ENCODE assay signal across 12 cellular contexts in the genomic region with DNA sequence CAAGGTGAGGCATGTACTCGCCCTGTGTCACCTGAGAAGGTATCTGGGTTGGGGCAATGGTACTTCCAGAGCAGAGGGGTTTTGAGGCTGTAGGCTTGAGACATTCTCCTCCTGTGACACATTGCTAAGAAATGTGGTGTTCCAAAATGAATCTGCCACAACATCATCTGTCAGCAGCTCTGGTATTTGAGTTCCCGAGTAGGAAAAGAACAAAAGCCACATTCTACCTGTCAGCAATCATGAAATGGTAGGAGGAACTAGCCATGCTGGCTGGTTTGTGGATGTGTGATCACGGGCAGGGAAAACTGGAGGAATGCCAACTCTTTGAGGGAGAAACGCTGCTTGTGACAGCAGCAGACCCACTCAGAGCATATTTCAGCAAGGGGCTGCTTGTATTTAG.
DNase-seq lines count a peak whose midpoint lies in the region; ATAC-seq and TF ChIP-seq lines count a peak whose summit lies in the region.
"Had no signal": no experiment of that assay in that cellular context is flagged by ENCODE, and none has a peak within 500 bp of the region (broad histone marks: within the 10 kb centered on the region; RNA-seq: fewer than 3 reads in every experiment).

No MANE protein-coding gene starts in this region.

- POLR2A ChIA-PET in MCF 10A (lab: Yijun Ruan, JAX) (interaction anchor here (1.3 to 2.9 kb wide), 9 partner anchors 12 to 726 kb away, joined by 3 to 14 read pairs (median 4); no protein-coding TSS in a partner anchor), GM10248 (lab: Yijun Ruan, JAX) (no interaction called here)

- H3K4me1 ChIP-seq in breast epithelium (no peaks in the 10 kb centered on the region), SJCRH30 (peaks cover 8% of the 10 kb centered on the region), tibial artery (peaks cover 0 to 58% (median 34%) of the 10 kb centered on the region in 4 donors)

- H3K36me3 ChIP-seq in breast epithelium (no peaks in the 10 kb centered on the region), SJCRH30 (no peaks in the 10 kb centered on the region), tibial artery (no peaks in the 10 kb centered on the region)
- H3K36me3 ChIP-seq: BE2C had no signal

- no peaks in the 10 kb centered on the region for H3K36me3 Mint-ChIP-seq in MCF 10A (ENCODE audit: insufficient read depth, unreplicated experiment)

- H3K4me3 ChIP-seq in breast epithelium: no peak overlapping the region
- no peak overlapping the region for H3K4me3 ChIP-seq in SJCRH30
- H3K4me3 ChIP-seq in fibroblast of villous mesenchyme (ENCODE audit: low read depth, low read length): no peak overlapping the region
- no peak overlapping the region for H3K4me3 ChIP-seq in tibial artery
- H3K4me3 ChIP-seq: lung had no signal

- peaks cover 15% of the 10 kb centered on the region for H3K4me1 Mint-ChIP-seq in MCF 10A (ENCODE audit: insufficient read depth, unreplicated experiment)

- TF ChIP-seq POLR2A in breast epithelium (IDR thresholded peaks at IDR 0.05): no peak

- H3K27me3 ChIP-seq in breast epithelium: no peaks in the 10 kb centered on the region
- H3K27me3 ChIP-seq in SJCRH30: no peaks in the 10 kb centered on the region
- no peaks in the 10 kb centered on the region for H3K27me3 ChIP-seq in tibial artery
- H3K27me3 ChIP-seq: BE2C had no signal

- no peak for ATAC-seq in GM19397 (IDR thresholded peaks at IDR 0.05; ENCODE audit: unreplicated experiment)

- CTCF ChIA-PET in MCF 10A (lab: Yijun Ruan, JAX) (interaction anchor here (0.6 to 1.5 kb wide), 4 partner anchors 299 to 714 kb away, joined by 3 to 5 read pairs (median 4); no protein-coding TSS in a partner anchor), GM10248 (lab: Yijun Ruan, JAX) (interaction anchor here (1.1 to 4.4 kb wide), 5 partner anchors 9 to 725 kb away, joined by 3 to 28 read pairs (median 13); no protein-coding TSS in a partner anchor)

- TF ChIP-seq CTCF in MCF 10A (IDR thresholded peaks at IDR 0.05; ENCODE audit: unreplicated experiment) (no peak), breast epithelium (IDR thresholded peaks at IDR 0.05) (no peak), fibroblast of villous mesenchyme (IDR thresholded peaks at IDR 0.05; ENCODE audit: insufficient read depth, low read depth, low read length) (no peak), tibial artery (IDR thresholded peaks at IDR 0.05) (no peak), GM10248 (IDR thresholded peaks at IDR 0.05; ENCODE audit: control extremely low read depth, extremely low read depth, low read depth, missing control alignments) (no peak)

- intact Hi-C loops in MCF 10A (cut with micrococcal nuclease) (loop anchor here (1.0 kb wide), 3 partner anchors 298 to 725 kb away; no protein-coding TSS in a partner anchor), breast epithelium (cut with DNase I; ENCODE audit: low total_unique reads) (no loop called here), tibial artery (cut with DNase I; ENCODE audit: low total_unique reads) (no loop called here)

- no peak overlapping the region for H3K4me3 Mint-ChIP-seq in MCF 10A (ENCODE audit: unreplicated experiment)

- no peak overlapping the region for H3K27ac ChIP-seq in breast epithelium
- H3K27ac ChIP-seq in SJCRH30: no peak overlapping the region
- H3K27ac ChIP-seq in tibial artery: peak overlapping the region; percentile 36

- peak overlapping the region; percentile 83 for H3K27ac Mint-ChIP-seq in MCF 10A (ENCODE audit: low read depth, unreplicated experiment)

- no peaks in the 10 kb centered on the region for H3K27me3 Mint-ChIP-seq in MCF 10A (ENCODE audit: insufficient read depth, unreplicated experiment)

- no TSS peak for BruUV-seq in MCF 10A (replicated peaks; lab: Mats Ljungman, UMichigan)

- H3K9me3 ChIP-seq in breast epithelium: no peaks in the 10 kb centered on the region
- H3K9me3 ChIP-seq in SJCRH30 (replicated peaks): no peaks in the 10 kb centered on the region
- H3K9me3 ChIP-seq in tibial artery: no peaks in the 10 kb centered on the region
- H3K9me3 ChIP-seq: BE2C had no signal

- H3K9me3 Mint-ChIP-seq in MCF 10A (ENCODE audit: unreplicated experiment): no peaks in the 10 kb centered on the region

- DNase-seq in MCF 10A (ENCODE audit: unreplicated experiment) (peak; percentile 73), breast epithelium (ENCODE audit: low spot score in 2 of 2) (no peak), SJCRH30 (peak; percentile 43 to 65), fibroblast of villous mesenchyme (ENCODE audit: low read depth) (peak; percentile 36), tibial artery (peak in 1 of 2 donors; percentile 64), GM10248 (ENCODE audit: extremely low spot score) (no peak)
- DNase-seq in activated CD4-positive, alpha-beta T cell treated with anti-CD3 and anti-CD28 coated beads for 4 hours: no peak
- DNase-seq: BE2C; NCI-H1930; stimulated activated CD4-positive, alpha-beta T cell treated with anti-CD3 and anti-CD28 coated beads, Interleukin-12 subunit alpha, Interleukin-12 subunit beta, amount 100 ng/mL, for 4 hours had no signal

Comparison
In these comparisons a context has a peak if more than half of its experiments do, and no peak if none do; other contexts are left out.
1. DNase-seq: peak in MCF 10A (single experiment), SJCRH30 (2 of 2) and fibroblast of villous mesenchyme (single experiment); none in breast epithelium (0 of 2), activated CD4-positive, alpha-beta T cell treated with anti-CD3 and anti-CD28 coated beads for 4 hours (0 of 2) and GM10248 (single experiment).
2. H3K27ac ChIP-seq: peak in tibial artery (2 of 2); none in breast epithelium (0 of 2) and SJCRH30 (single experiment).